20 cellular contexts compared by ENCODE assay signal in genomic region chr15:78737187-78737820, GRCh38.
DNase-seq lines count a peak whose midpoint lies in the region; ATAC-seq lines count a peak whose summit lies in the region.
"Had no signal": no experiment of that assay in that cellular context is flagged by ENCODE, and none has a peak within 500 bp of the region (broad histone marks: within the 10 kb centered on the region; RNA-seq: fewer than 3 reads in every experiment).

No MANE protein-coding gene starts in this region.

- no peaks in the 10 kb centered on the region for H3K36me3 ChIP-seq in Karpas-422 (ENCODE audit: insufficient read depth, low read length)
- H3K36me3 ChIP-seq: BLaER1, HAP-1 had no signal

- no peak overlapping the region for H3K27ac ChIP-seq in Karpas-422 (ENCODE audit: low read length)
- H3K27ac ChIP-seq: 22Rv1, BLaER1 had no signal

- H3K4me3 ChIP-seq in Karpas-422 (ENCODE audit: low read length) = no peak overlapping the region
- H3K4me3 ChIP-seq: BLaER1, HAP-1 had no signal

- no peak for ATAC-seq in HG02798 (IDR thresholded peaks at IDR 0.05; ENCODE audit: poor library complexity, unreplicated experiment)

- DNase-seq in activated CD8-positive, alpha-beta memory T cell treated with anti-CD3 and anti-CD28 coated beads for 24 hours = peak; percentile 32
- DNase-seq in activated CD8-positive, alpha-beta memory T cell treated with anti-CD3 and anti-CD28 coated beads, Interleukin-2, amount 50 U/mL, for 4 hours = no peak
- peak; percentile 19 for DNase-seq in Karpas-422
- peak; percentile 29 for DNase-seq in activated CD8-positive, alpha-beta memory T cell treated with anti-CD3 and anti-CD28 coated beads, Interleukin-2, amount 50 U/mL, for 48 hours
- peak; percentile 6 for DNase-seq in mucosa of gallbladder (ENCODE audit: low spot score)
- DNase-seq in hippocampal formation (lab: John Stamatoyannopoulos, UW) = no peak
- no peak for DNase-seq in amygdala (lab: John Stamatoyannopoulos, UW)
- DNase-seq: CD4-positive, CD25-positive, alpha-beta regulatory T cell; DMS153; DND-41; GOT3; NCI-H1048; NCI-H1694 treated with DMSO at 0.1 percent for 48 hours; NCI-H2171; NCI-H510A; SHP77 treated with DMSO at 0.1 percent for 48 hours had no signal

- H2AFZ ChIP-seq in Karpas-422 (ENCODE audit: low read length) = no peak overlapping the region

- H3K4me2 ChIP-seq in Karpas-422 (ENCODE audit: low read depth, low read length, poor library complexity, severe bottlenecking) = no peak overlapping the region
- H3K4me2 ChIP-seq: BLaER1 had no signal

- H3K9me2 ChIP-seq in Karpas-422 (replicated peaks; ENCODE audit: insufficient read depth, low read length) = no peaks in the 10 kb centered on the region

- peaks cover 19% of the 10 kb centered on the region for H3K4me1 ChIP-seq in Karpas-422 (ENCODE audit: low read length)

- no peaks in the 10 kb centered on the region for H3K27me3 ChIP-seq in Karpas-422 (ENCODE audit: low read length)
- H3K27me3 ChIP-seq: BLaER1 had no signal

- H3K79me2 ChIP-seq in Karpas-422 (ENCODE audit: low read length) = no peaks in the 10 kb centered on the region

- no peaks in the 10 kb centered on the region for H4K20me1 ChIP-seq in Karpas-422 (ENCODE audit: insufficient read depth, low read depth, low read length)
- H4K20me1 ChIP-seq: BLaER1 had no signal

- no peaks in the 10 kb centered on the region for H3K9me3 ChIP-seq in Karpas-422 (ENCODE audit: low read length)
- H3K9me3 ChIP-seq: BLaER1, HAP-1 had no signal

- no peak overlapping the region for H3K9ac ChIP-seq in Karpas-422 (ENCODE audit: low read length)
- H3K9ac ChIP-seq: BLaER1 had no signal

Comparison
In these comparisons a context has a peak if more than half of its experiments do, and no peak if none do; other contexts are left out.
1. DNase-seq: peak in activated CD8-positive, alpha-beta memory T cell treated with anti-CD3 and anti-CD28 coated beads for 24 hours (single experiment), Karpas-422 (single experiment), activated CD8-positive, alpha-beta memory T cell treated with anti-CD3 and anti-CD28 coated beads, Interleukin-2, amount 50 U/mL, for 48 hours (single experiment) and mucosa of gallbladder (single experiment); none in activated CD8-positive, alpha-beta memory T cell treated with anti-CD3 and anti-CD28 coated beads, Interleukin-2, amount 50 U/mL, for 4 hours (single experiment), hippocampal formation (0 of 2) and amygdala (0 of 56).